In the genomic region with DNA sequence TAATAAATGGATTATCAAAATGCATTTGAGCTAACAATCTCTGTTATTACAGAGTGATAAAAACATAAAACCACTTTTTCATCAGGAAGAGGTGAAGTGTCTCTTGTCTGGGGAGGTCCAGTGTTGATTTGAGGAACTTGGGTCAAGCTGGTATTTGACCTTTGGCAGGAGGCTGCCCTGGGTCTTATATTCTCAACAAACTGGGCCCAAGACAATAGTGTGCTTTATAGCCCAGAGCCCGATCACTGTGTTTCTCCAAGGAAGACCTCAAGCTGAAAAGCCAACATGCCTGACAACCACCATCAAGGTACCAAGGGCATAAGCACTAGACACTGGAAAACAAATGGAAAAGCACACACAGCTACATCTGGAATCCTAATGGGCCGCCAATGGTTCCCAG, we compare ENCODE assay signal across 1 cellular context.
TF ChIP-seq lines count a peak whose summit lies in the region.

No MANE protein-coding gene starts in this region.

TF ChIP-seq in IMR-90, 13 proteins besides CTCF, POLR2A, EP300 and RAD21 (continued from another document):
- TF ChIP-seq USF2 (IDR thresholded peaks at IDR 0.05; ENCODE audit: low read depth, low read length) (no peak), ELK1 (IDR thresholded peaks at IDR 0.05; ENCODE audit: borderline replicate concordance, low read depth, low read length) (no peak), FOS (IDR thresholded peaks at IDR 0.05; ENCODE audit: low read depth, low read length) (no peak), SMC3 (IDR thresholded peaks at IDR 0.05; ENCODE audit: low read depth, low read length) (no peak), CEBPB (IDR thresholded peaks at IDR 0.05; ENCODE audit: low read depth, low read length) (no peak), MAZ (IDR thresholded peaks at IDR 0.05; ENCODE audit: borderline replicate concordance, low read depth, low read length) (no peak), MAFK (IDR thresholded peaks at IDR 0.05; ENCODE audit: low read depth, low read length) (no peak), MXI1 (IDR thresholded peaks at IDR 0.05; ENCODE audit: borderline replicate concordance, low read depth, low read length) (no peak), CHD1 (IDR thresholded peaks at IDR 0.05; ENCODE audit: low read depth, low read length) (no peak)
TF ChIP-seq in IMR-90: peak in this region for 0.
